Comparison of ENCODE assay signal across 2 cellular contexts in genomic region chr10:77214799-77215198, GRCh38.
TF ChIP-seq lines count a peak whose summit lies in the region.

No MANE protein-coding gene starts in this region.

TF ChIP-seq in HEK293, 187 proteins besides CTCF, POLR2A, EP300 and RAD21 (continued from another document):
- TF ChIP-seq ZNF449 (tag by site-specific recombination; IDR thresholded peaks at IDR 0.05) = no peak

TF ChIP-seq in SK-N-SH, 30 proteins besides CTCF, POLR2A, EP300 and RAD21 (continued from another document):
- TF ChIP-seq, protein P1, sequence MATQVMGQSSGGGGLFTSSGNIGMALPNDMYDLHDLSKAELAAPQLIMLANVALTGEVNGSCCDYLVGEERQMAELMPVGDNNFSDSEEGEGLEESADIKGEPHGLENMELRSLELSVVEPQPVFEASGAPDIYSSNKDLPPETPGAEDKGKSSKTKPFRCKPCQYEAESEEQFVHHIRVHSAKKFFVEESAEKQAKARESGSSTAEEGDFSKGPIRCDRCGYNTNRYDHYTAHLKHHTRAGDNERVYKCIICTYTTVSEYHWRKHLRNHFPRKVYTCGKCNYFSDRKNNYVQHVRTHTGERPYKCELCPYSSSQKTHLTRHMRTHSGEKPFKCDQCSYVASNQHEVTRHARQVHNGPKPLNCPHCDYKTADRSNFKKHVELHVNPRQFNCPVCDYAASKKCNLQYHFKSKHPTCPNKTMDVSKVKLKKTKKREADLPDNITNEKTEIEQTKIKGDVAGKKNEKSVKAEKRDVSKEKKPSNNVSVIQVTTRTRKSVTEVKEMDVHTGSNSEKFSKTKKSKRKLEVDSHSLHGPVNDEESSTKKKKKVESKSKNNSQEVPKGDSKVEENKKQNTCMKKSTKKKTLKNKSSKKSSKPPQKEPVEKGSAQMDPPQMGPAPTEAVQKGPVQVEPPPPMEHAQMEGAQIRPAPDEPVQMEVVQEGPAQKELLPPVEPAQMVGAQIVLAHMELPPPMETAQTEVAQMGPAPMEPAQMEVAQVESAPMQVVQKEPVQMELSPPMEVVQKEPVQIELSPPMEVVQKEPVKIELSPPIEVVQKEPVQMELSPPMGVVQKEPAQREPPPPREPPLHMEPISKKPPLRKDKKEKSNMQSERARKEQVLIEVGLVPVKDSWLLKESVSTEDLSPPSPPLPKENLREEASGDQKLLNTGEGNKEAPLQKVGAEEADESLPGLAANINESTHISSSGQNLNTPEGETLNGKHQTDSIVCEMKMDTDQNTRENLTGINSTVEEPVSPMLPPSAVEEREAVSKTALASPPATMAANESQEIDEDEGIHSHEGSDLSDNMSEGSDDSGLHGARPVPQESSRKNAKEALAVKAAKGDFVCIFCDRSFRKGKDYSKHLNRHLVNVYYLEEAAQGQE (IDR thresholded peaks at IDR 0.05; ENCODE audit: low read depth, low read length) = no peak
